8 cellular contexts compared by ENCODE assay signal in the genomic region with DNA sequence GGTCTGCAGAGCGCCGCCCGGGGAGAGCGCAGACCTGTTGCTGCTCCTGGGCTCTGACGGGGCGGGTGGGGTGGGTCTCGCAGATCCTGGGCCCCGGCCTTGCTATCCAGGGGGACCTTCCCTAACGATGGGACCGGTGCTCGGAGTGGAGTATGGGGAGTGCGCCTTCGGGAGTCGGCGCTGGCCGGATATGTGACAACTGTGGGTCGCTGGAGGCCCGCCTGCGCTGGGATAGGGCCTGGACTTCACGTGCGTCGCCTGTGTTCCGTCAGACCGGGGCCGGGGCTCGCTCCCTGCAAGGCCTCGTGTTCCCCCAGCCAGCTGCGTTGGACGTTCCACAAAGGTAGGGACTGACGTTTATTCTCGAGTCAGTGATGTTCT. TPM values are rescaled to one million over a fixed set of nuclear protein-coding genes. Genes with fewer than 3 reads are reported as not detected.
DNase-seq lines count a peak whose midpoint lies in the region; ATAC-seq and TF ChIP-seq lines count a peak whose summit lies in the region.

No MANE protein-coding gene starts in this region.

- peak overlapping the region; percentile 82 for H3K4me2 ChIP-seq in neural progenitor cell

- H3K27ac ChIP-seq in neural progenitor cell: no peak overlapping the region

- H3K4me3 Mint-ChIP-seq in Calu3 (ENCODE audit: low read depth, unreplicated experiment) (peak overlapping the region; percentile 67), neural progenitor cell (peak overlapping the region; percentile 93)
- peak overlapping the region; percentile 70 for H3K4me3 Mint-ChIP-seq in activated CD4-positive, alpha-beta memory T cell treated with anti-CD3 and anti-CD28 coated beads for 36 hours

- H3K36me3 ChIP-seq in neural progenitor cell: no peaks in the 10 kb centered on the region

- peak; percentile 29 for DNase-seq in Calu3
- peak; percentile 27 for DNase-seq in activated CD4-positive, alpha-beta memory T cell treated with anti-CD3 and anti-CD28 coated beads for 36 hours
- no peak for DNase-seq in fibroblast of the aortic adventitia (ENCODE audit: low read depth)
- DNase-seq in neural progenitor cell (ENCODE audit: low spot score): peak; percentile 56

- no peak overlapping the region for H3K9ac ChIP-seq in neural progenitor cell

- intact Hi-C loops in Calu3 (cut with micrococcal nuclease; ENCODE audit: unreplicated experiment): loop anchor here (10.0 kb wide), 1 partner anchor 621 kb away; no protein-coding TSS in a partner anchor
- intact Hi-C loops in activated CD4-positive, alpha-beta memory T cell treated with anti-CD3 and anti-CD28 coated beads for 36 hours (cut with micrococcal nuclease): loop anchor here (5.0 to 10.0 kb wide), 5 partner anchors 61 to 649 kb away; no protein-coding TSS in a partner anchor

- H3K27ac Mint-ChIP-seq in Calu3 (ENCODE audit: unreplicated experiment) (peak overlapping the region; percentile 44), neural progenitor cell (no peak overlapping the region)
- H3K27ac Mint-ChIP-seq in activated CD4-positive, alpha-beta memory T cell treated with anti-CD3 and anti-CD28 coated beads for 36 hours: peak overlapping the region; percentile 45

- CTCF ChIA-PET in Calu3 (lab: Charles Lee): no interaction called here
- CTCF ChIA-PET in activated CD4-positive, alpha-beta memory T cell treated with anti-CD3 and anti-CD28 coated beads for 36 hours (lab: Charles Lee): no interaction called here

- H3K9me3 ChIP-seq in neural progenitor cell (ENCODE audit: low read depth): no peaks in the 10 kb centered on the region

- H2AFZ ChIP-seq in neural progenitor cell (replicated peaks): no peak overlapping the region

- H3K36me3 Mint-ChIP-seq in Calu3 (ENCODE audit: insufficient read depth, unreplicated experiment) (peaks cover 34% of the 10 kb centered on the region), neural progenitor cell (peaks cover 23% of the 10 kb centered on the region)
- peaks cover 5% of the 10 kb centered on the region for H3K36me3 Mint-ChIP-seq in activated CD4-positive, alpha-beta memory T cell treated with anti-CD3 and anti-CD28 coated beads for 36 hours

- peaks cover 17% of the 10 kb centered on the region for H3F3A ChIP-seq in neural progenitor cell (ENCODE audit: low read depth)

- ATAC-seq in HG03175 (IDR thresholded peaks at IDR 0.05; ENCODE audit: unreplicated experiment) (peak; percentile 8), HG03095 (IDR thresholded peaks at IDR 0.05; ENCODE audit: unreplicated experiment) (no peak), HG03442 (IDR thresholded peaks at IDR 0.05; ENCODE audit: unreplicated experiment) (no peak), HG03135 (IDR thresholded peaks at IDR 0.05; ENCODE audit: unreplicated experiment) (no peak)

- H3K27me3 ChIP-seq in neural progenitor cell: no peaks in the 10 kb centered on the region

- peaks cover 33% of the 10 kb centered on the region for H3K4me1 Mint-ChIP-seq in Calu3 (ENCODE audit: low read depth, unreplicated experiment)
- peaks cover 33% of the 10 kb centered on the region for H3K4me1 Mint-ChIP-seq in activated CD4-positive, alpha-beta memory T cell treated with anti-CD3 and anti-CD28 coated beads for 36 hours (ENCODE audit: low read depth)
- peaks cover 45% of the 10 kb centered on the region for H3K4me1 Mint-ChIP-seq in neural progenitor cell

- BruUV-seq in Calu3 (replicated peaks; lab: Mats Ljungman, UMichigan): no TSS peak

- H3K9me3 Mint-ChIP-seq in Calu3 (ENCODE audit: low read depth, unreplicated experiment) (no peaks in the 10 kb centered on the region), neural progenitor cell (peaks cover 10% of the 10 kb centered on the region)
- H3K9me3 Mint-ChIP-seq in activated CD4-positive, alpha-beta memory T cell treated with anti-CD3 and anti-CD28 coated beads for 36 hours: no peaks in the 10 kb centered on the region

- peaks cover 21% of the 10 kb centered on the region for H3K4me1 ChIP-seq in neural progenitor cell

- H3K4me3 ChIP-seq in fibroblast of the aortic adventitia (ENCODE audit: low read depth, low read length) (peak overlapping the region; percentile 68), neural progenitor cell (peak overlapping the region; percentile 78)

- H3K79me2 ChIP-seq in neural progenitor cell (ENCODE audit: low read depth): peaks cover 58% of the 10 kb centered on the region

- TF ChIP-seq CTCF in Calu3 (IDR thresholded peaks at IDR 0.05; ENCODE audit: unreplicated experiment): no peak
- TF ChIP-seq CTCF in fibroblast of the aortic adventitia (IDR thresholded peaks at IDR 0.05; ENCODE audit: insufficient read depth, low read length): no peak
- TF ChIP-seq CTCF in neural progenitor cell (IDR thresholded peaks at IDR 0.05): no peak

- POLR2A ChIA-PET in activated CD4-positive, alpha-beta memory T cell treated with anti-CD3 and anti-CD28 coated beads for 36 hours (lab: Charles Lee): no interaction called here

- H3K27me3 Mint-ChIP-seq in Calu3 (ENCODE audit: unreplicated experiment) (no peaks in the 10 kb centered on the region), neural progenitor cell (ENCODE audit: insufficient read depth, low read depth) (peaks cover 10% of the 10 kb centered on the region)
- H3K27me3 Mint-ChIP-seq in activated CD4-positive, alpha-beta memory T cell treated with anti-CD3 and anti-CD28 coated beads for 36 hours: peaks cover 2% of the 10 kb centered on the region

- H4K20me1 ChIP-seq in neural progenitor cell (ENCODE audit: low read depth): peaks cover 44% of the 10 kb centered on the region

RNA-seq across cellular contexts. Expression of a gene that starts 1.2 kb away (rescaled TPM):
- total RNA-seq in Calu3 (2022) (24.9 and 25.0 TPM in 2 replicates), fibroblast of the aortic adventitia (ENCODE audit: low replicate concordance) (12.5 and 15.6 TPM in 2 replicates), neural progenitor cell (ENCODE audit: low replicate concordance) (34.7 and 35.7 TPM in 2 replicates)
- total RNA-seq in activated CD4-positive, alpha-beta memory T cell treated with anti-CD3 and anti-CD28 coated beads for 36 hours: 10 to 100 TPM; 21.1 to 23.5 TPM
